ENCODE assay signal across 8 cellular contexts in genomic region chr7:151519765-151520418, GRCh38. TPM values are rescaled to one million over a fixed set of nuclear protein-coding genes. Genes with fewer than 3 reads are reported as not detected.
DNase-seq lines count a peak whose midpoint lies in the region; ATAC-seq, FAIRE-seq and TF ChIP-seq lines count a peak whose summit lies in the region.

A gene with protein sequence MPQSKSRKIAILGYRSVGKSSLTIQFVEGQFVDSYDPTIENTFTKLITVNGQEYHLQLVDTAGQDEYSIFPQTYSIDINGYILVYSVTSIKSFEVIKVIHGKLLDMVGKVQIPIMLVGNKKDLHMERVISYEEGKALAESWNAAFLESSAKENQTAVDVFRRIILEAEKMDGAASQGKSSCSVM (minus strand): TSS chr7:151519895. CDS start chr7:151519511, 384 bp downstream.

- intact Hi-C loops in colonic mucosa (cut with DNase I), result loop anchor here (5.0 kb wide), 1 partner anchor 58 kb away; no protein-coding TSS in a partner anchor

- FAIRE-seq in GM19239 (lab: Jason Lieb, UNC), result peak; percentile 94

- no peaks in the 10 kb centered on the region for H3K36me3 ChIP-seq in colonic mucosa

- no peak for TF ChIP-seq CTCF in colonic mucosa (IDR thresholded peaks at IDR 0.05)

- peak; percentile 98 for DNase-seq in Ammon's horn (ENCODE audit: low spot score)
- peak; percentile 89 for DNase-seq in GM19239 (ENCODE audit: insufficient read length, low spot score)
- peak; percentile 87 for DNase-seq in NCI-H524 treated with DMSO at 0.1 percent for 48 hours (lab: John Stamatoyannopoulos, UW)
- DNase-seq in activated CD4-positive, alpha-beta T cell treated with anti-CD3 and anti-CD28 coated beads for 48 hours, result peak; percentile 99
- peak; percentile 99 for DNase-seq in colonic mucosa
- DNase-seq in stimulated activated CD4-positive, alpha-beta T cell treated with anti-CD3 and anti-CD28 coated beads, Interleukin-1b, Interleukin-23, amount 100 ng/mL, for 4 hours (ENCODE audit: low read depth in 2 of 2), result peak; percentile 96 to 98

- peak within 1 kb of the TSS; percentile 96 to 97 for H3K9ac ChIP-seq in colonic mucosa (ENCODE audit: low read depth in 2 of 2, low read length in 2 of 2)

- H3K4me1 ChIP-seq in colonic mucosa, result peaks cover 3% of the 10 kb centered on the region

- H3K27ac ChIP-seq in colonic mucosa, result peak within 1 kb of the TSS; percentile 98
- H3K27ac ChIP-seq in layer of hippocampus (ENCODE audit: low read depth, low read length), result peak within 1 kb of the TSS; percentile 95

- peak; percentile 63 for ATAC-seq in HG03457 (IDR thresholded peaks at IDR 0.05; ENCODE audit: unreplicated experiment)

- H3K9me3 ChIP-seq in colonic mucosa, result no peaks in the 10 kb centered on the region

- H3K27me3 ChIP-seq in colonic mucosa (no peaks in the 10 kb centered on the region), layer of hippocampus (ENCODE audit: control insufficient read depth, insufficient read depth, low read length) (no peaks in the 10 kb centered on the region)

- peak within 1 kb of the TSS; percentile 70 for H3K4me3 ChIP-seq in colonic mucosa

RNA-seq across cellular contexts. Expression of the gene that starts here (rescaled TPM):
- total RNA-seq in colonic mucosa, result 10 to 100 TPM; 66.8 to 67.6 TPM

Comparison
In these comparisons a context has a peak if more than half of its experiments do, and no peak if none do; other contexts are left out.
1. Peak in every context shown above with its lines: DNase-seq, ATAC-seq, H3K4me3 ChIP-seq and H3K27ac ChIP-seq.